18 cellular contexts compared by ENCODE assay signal in genomic region chr1:241799414-241799813, GRCh38. TPM values are rescaled to one million over a fixed set of nuclear protein-coding genes. Genes with fewer than 3 reads are reported as not detected.
DNase-seq lines count a peak whose midpoint lies in the region; ATAC-seq, FAIRE-seq and TF ChIP-seq lines count a peak whose summit lies in the region.
"Had no signal": no experiment of that assay in that cellular context is flagged by ENCODE, and none has a peak within 500 bp of the region (broad histone marks: within the 10 kb centered on the region; RNA-seq: fewer than 3 reads in every experiment).

No MANE protein-coding gene starts in this region.

- 50% methylated on average over 1 of the region's 1 CpG for WGBS in K562 (ENCODE audit: insufficient coverage, low coverage, missing lambda C conversion rate)

- no peak for TF ChIP-seq POLR2A in K562 (conservative IDR thresholded peaks at IDR 0.05)

- no peaks in the 10 kb centered on the region for H3K9me1 ChIP-seq in K562 (ENCODE audit: control insufficient read depth, insufficient read depth, low read length)

- no peak for TF ChIP-seq EP300 in K562 (IDR thresholded peaks at IDR 0.05; ENCODE audit: low read length)

- in situ Hi-C loops in K562 (cut with MboI): no loop called here

- H3K4me1 ChIP-seq in K562 (replicated peaks in 1 of 2; ENCODE audit: control insufficient read depth in 2 of 2, insufficient read depth in 2 of 2, low read length in 2 of 2): no peaks in the 10 kb centered on the region

- H3K4me2 ChIP-seq in K562 (ENCODE audit: insufficient read depth, low read length): no peak overlapping the region

- BruUV-seq in K562 (replicated peaks; lab: Mats Ljungman, UMichigan): no TSS peak

- no peaks in the 10 kb centered on the region for H3K27me3 ChIP-seq in K562 (ENCODE audit: control insufficient read depth in 2 of 2, insufficient read depth in 2 of 2, low read length in 2 of 2)

- no peak overlapping the region for H3K27ac ChIP-seq in K562 (ENCODE audit: extremely low read depth, low read depth, low read length)

- TF ChIP-seq CTCF in AG09309 (IDR thresholded peaks at IDR 0.05; ENCODE audit: control insufficient read depth, insufficient read depth, low read depth, low read length, missing control alignments) (no peak), K562 (IDR thresholded peaks at IDR 0.05 in 2 of 3, conservative IDR thresholded peaks at IDR 0.05 in 1 of 3; ENCODE audit: insufficient read depth in 2 of 3, low read depth in 1 of 3, low read length in 3 of 3) (no peak), fibroblast of villous mesenchyme (IDR thresholded peaks at IDR 0.05; ENCODE audit: insufficient read depth, low read depth, low read length) (no peak)

- no peaks in the 10 kb centered on the region for H3K79me2 ChIP-seq in K562 (ENCODE audit: control insufficient read depth, insufficient read depth, low read length)

- H3K9me3 ChIP-seq in K562 (replicated peaks; ENCODE audit: control insufficient read depth, insufficient read depth, low read depth, low read length): no peaks in the 10 kb centered on the region

- H3K36me3 ChIP-seq in K562 (ENCODE audit: control insufficient read depth, insufficient read depth, low read length): no peaks in the 10 kb centered on the region

- H2AFZ ChIP-seq in K562 (ENCODE audit: low read depth, low read length): no peak overlapping the region

- peak; percentile 14 for DNase-seq in AG09309 (ENCODE audit: low read depth)
- DNase-seq in HCEC 1CT: peak; percentile 76
- DNase-seq in K562 (ENCODE audit: extremely low read depth in 1 of 4, low spot score in 3 of 4): no peak
- peak; percentile 50 for DNase-seq in fibroblast of villous mesenchyme (ENCODE audit: low read depth)
- DNase-seq in HuH-7.5 (ENCODE audit: low spot score): no peak
- no peak for DNase-seq in activated CD4-positive, alpha-beta T cell treated with anti-CD3 and anti-CD28 coated beads, Interleukin-2, amount 50 U/mL, for 1 hour
- no peak for DNase-seq in MV-4-11 (lab: John Stamatoyannopoulos, UW)
- no peak for DNase-seq in Kasumi-1 (lab: John Stamatoyannopoulos, UW)
- DNase-seq: COR-L47, DMS153, GOT3, NCI-H1048, NCI-H1436 treated with DMSO at 0.1 percent for 48 hours, NCI-H2029 treated with DMSO at 0.1 percent for 48 hours, NCI-H510A treated with DMSO at 0.1 percent for 48 hours, NCI-H82, SW 1271 had no signal

- CTCF ChIA-PET in K562 (lab: Yijun Ruan, JAX; ENCODE audit: low intra/inter-chr PET ratio): no interaction called here

- no peak for FAIRE-seq in K562 (lab: Jason Lieb, UNC)

- no peak for ATAC-seq in K562
- ATAC-seq: Panc1 had no signal

- TF ChIP-seq RAD21 in K562 (CRISPR knock-in tag; conservative IDR thresholded peaks at IDR 0.05 in 1 of 2, IDR thresholded peaks at IDR 0.05 in 1 of 2): no peak

- H3K9ac ChIP-seq in K562 (ENCODE audit: insufficient read depth in 1 of 2, low read depth in 2 of 2, low read length in 2 of 2): no peak overlapping the region

- POLR2A ChIA-PET in K562 (lab: Yijun Ruan, JAX): interaction anchor here (1.6 kb wide), 1 partner anchor 17 kb away, joined by 5 read pairs; no protein-coding TSS in a partner anchor

- H3K4me3 ChIP-seq in AG09309 (ENCODE audit: control insufficient read depth, low read depth, low read length): no peak overlapping the region
- H3K4me3 ChIP-seq in K562: no peak overlapping the region
- no peak overlapping the region for H3K4me3 ChIP-seq in fibroblast of villous mesenchyme (ENCODE audit: low read depth, low read length)

- intact Hi-C loops in K562 (cut with micrococcal nuclease): no loop called here

- no peaks in the 10 kb centered on the region for H4K20me1 ChIP-seq in K562 (replicated peaks; ENCODE audit: control insufficient read depth, insufficient read depth, low read length)

TF ChIP-seq in K562, 482 proteins besides CTCF, POLR2A, EP300 and RAD21:
- no peak for TF ChIP-seq ID3 (CRISPR knock-in tag; IDR thresholded peaks at IDR 0.05)
- TF ChIP-seq ID3 (tag; IDR thresholded peaks at IDR 0.05): no peak
- peak; percentile 41; the same call in 1 of the 2 replicates for TF ChIP-seq CEBPB (tag; IDR thresholded peaks at IDR 0.05)

RNA-seq across cellular contexts. Expression of gene EXO1, which starts 48.6 kb away (rescaled TPM):
- 64.7 and 140 TPM in 2 replicates for total RNA-seq in K562 (2011; cell fraction: chromatin; rRNA removed; ENCODE audit: low replicate concordance)
- total RNA-seq in K562 (2011; cell fraction: nucleolus; rRNA removed): 34.7 and 43.2 TPM in 2 replicates
- 35.2 and 47.5 TPM in 2 replicates for total RNA-seq in K562 (2011; cell fraction: nucleoplasm; rRNA removed)
- total RNA-seq in K562 (2014; rRNA removed): 79.6 and 95.1 TPM in 2 replicates
- 125 and 135 TPM in 2 replicates for total RNA-seq in K562 (2014; rRNA removed; fragmentation: Illumina TruSeq; extraction: Trizol)
- 101 and 108 TPM in 2 replicates for total RNA-seq in K562 (2015; rRNA removed; fragmentation: Illumina TruSeq; extraction: Trizol)
- total RNA-seq in K562 (2021): 101 and 107 TPM in 2 replicates
- polyA plus RNA-seq in K562 (2011; rRNA removed): 54.6 and 65.9 TPM in 2 replicates
- polyA plus RNA-seq in K562 (2011; cell fraction: cytosol; rRNA removed): 17.0 and 30.4 TPM in 2 replicates
- polyA plus RNA-seq in K562 (2011; cell fraction: nucleus; rRNA removed): 31.9 and 42.5 TPM in 2 replicates
- polyA plus RNA-seq in K562 (2012): 36.8 and 61.1 TPM in 2 replicates
- 105 and 116 TPM in 2 replicates for polyA plus RNA-seq in K562 (2014; fragmentation: Illumina TruSeq; extraction: Trizol)
- polyA plus RNA-seq in K562 (2014; fragmentation: Nextera tagmentation; extraction: Ambion mirVana): 10 to 100 TPM; 36.0 to 83.9 TPM
- 69.5 and 71.9 TPM in 2 replicates for polyA plus RNA-seq in K562 (2014; rRNA removed)
- 154 and 157 TPM in 2 replicates for polyA minus RNA-seq in K562 (2011; rRNA and poly(A)+ RNA removed)
- polyA minus RNA-seq in K562 (2011; cell fraction: cytosol; rRNA and poly(A)+ RNA removed): 48.3 and 58.5 TPM in 2 replicates
- polyA minus RNA-seq in K562 (2011; cell fraction: nucleus; rRNA and poly(A)+ RNA removed): 39.0 and 66.5 TPM in 2 replicates
- total RNA-seq in fibroblast of villous mesenchyme: 7.7 and 12.5 TPM in 2 replicates

Comparison
In these comparisons a context has a peak if more than half of its experiments do, and no peak if none do; other contexts are left out.
1. DNase-seq: peak in AG09309 (single experiment), HCEC 1CT (single experiment) and fibroblast of villous mesenchyme (single experiment); none in K562 (0 of 4), HuH-7.5 (single experiment), activated CD4-positive, alpha-beta T cell treated with anti-CD3 and anti-CD28 coated beads, Interleukin-2, amount 50 U/mL, for 1 hour (single experiment), MV-4-11 (single experiment) and Kasumi-1 (0 of 2).